21 cellular contexts compared by ENCODE assay signal in the genomic region with DNA sequence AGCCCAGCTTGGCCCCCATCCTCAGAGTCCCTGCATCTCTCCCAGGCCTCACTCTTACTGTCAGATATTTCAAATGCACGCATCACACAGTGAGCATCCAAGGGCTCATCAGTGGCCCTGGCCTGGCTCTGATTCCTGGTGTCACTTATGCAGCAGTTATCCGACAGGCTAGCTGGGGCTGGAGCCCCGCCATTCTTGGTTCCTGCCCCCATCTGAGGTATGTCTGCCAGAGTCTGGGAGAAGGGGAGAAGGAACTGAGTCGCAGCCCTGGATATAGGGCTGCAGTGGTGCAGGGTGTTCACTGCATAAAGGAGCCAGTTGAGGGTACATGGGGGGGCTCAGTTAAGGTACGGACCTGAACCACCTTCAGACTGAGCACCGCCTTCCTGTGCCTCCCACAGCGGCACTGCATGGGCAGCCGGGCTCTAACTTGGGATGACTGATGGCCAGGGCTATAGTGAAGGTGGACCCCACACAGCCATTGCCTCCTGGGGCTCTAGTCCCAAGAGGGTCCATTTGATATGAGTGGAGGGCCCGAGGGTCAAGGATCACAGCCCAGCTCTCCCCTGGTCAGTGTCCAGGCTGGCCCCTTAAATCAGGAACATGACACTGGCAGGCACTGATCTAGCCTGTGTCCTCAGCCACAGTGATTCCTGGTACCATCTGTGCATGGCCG.
"Had no signal": no experiment of that assay in that cellular context is flagged by ENCODE, and none has a peak within 500 bp of the region (broad histone marks: within the 10 kb centered on the region; RNA-seq: fewer than 3 reads in every experiment).

No MANE protein-coding gene starts in this region.

- H3K27ac Mint-ChIP-seq: endodermal cell; progenitor cell of endocrine pancreas; stimulated activated naive B cell treated with anti-CD40 and anti-IgM and Interleukin-4, amounts not matched to agents 10 μg/mL and 1 μg/mL and 100 μg/mL, for 72 hours; T-cell had no signal

- DNase-seq: activated CD4-positive, alpha-beta T cell treated with anti-CD3 and anti-CD28 coated beads for 1 hour; activated CD4-positive, alpha-beta T cell treated with anti-CD3 and anti-CD28 coated beads, Interleukin-2, amount 50 U/mL, for 1 hour; activated gamma-delta T cell treated with Interleukin-2 at 50 U/mL for 16 hours; activated T-cell treated with anti-CD3 and anti-CD28 coated beads, Interleukin-2, amount 50 U/mL, for 1 hour; endodermal cell; lower lobe of right lung; mesendoderm; stimulated activated CD4-positive, alpha-beta T cell treated with anti-CD3 and anti-CD28 coated beads, Interleukin-2, amount 100 ng/mL, for 48 hours; stimulated activated CD8-positive, alpha-beta memory T cell treated with anti-CD3 and anti-CD28 coated beads, Interleukin-4, amount 100 ng/mL, for 48 hours; stimulated activated naive B cell treated with anti-CD40 and anti-IgM and Interleukin-4, amounts not matched to agents 10 μg/mL and 1 μg/mL and 100 μg/mL, for 72 hours; T-cell; transverse colon had no signal

- H3K27me3 ChIP-seq: adrenal gland, gastroesophageal sphincter, vagina had no signal

- H3K9me3 Mint-ChIP-seq: activated naive CD4-positive, alpha-beta T cell treated with anti-CD3 and anti-CD28 coated beads, Interleukin-2, amount 50 U/mL, for 24 hours; endodermal cell; stimulated activated naive B cell treated with anti-CD40 and anti-IgM and Interleukin-4, amounts not matched to agents 10 μg/mL and 1 μg/mL and 100 μg/mL, for 72 hours; T-cell had no signal

- ATAC-seq: gastroesophageal sphincter; heart left ventricle; left colon; lower lobe of right lung; mucosa of descending colon; stimulated activated naive B cell treated with anti-CD40 and anti-IgM and Interleukin-4, amounts not matched to agents 10 μg/mL and 1 μg/mL and 100 μg/mL, for 72 hours; T-cell had no signal

- H3K4me3 ChIP-seq: gastroesophageal sphincter, mucosa of descending colon had no signal

- H3K9me3 ChIP-seq: adrenal gland, gastroesophageal sphincter, heart left ventricle, lower lobe of right lung, mucosa of descending colon, transverse colon, vagina had no signal

- H3K4me3 Mint-ChIP-seq: endodermal cell had no signal

- H3K27ac ChIP-seq: epithelial cell of prostate, gastroesophageal sphincter, transverse colon, vagina had no signal

- H3K36me3 Mint-ChIP-seq: activated naive CD4-positive, alpha-beta T cell treated with anti-CD3 and anti-CD28 coated beads, Interleukin-2, amount 50 U/mL, for 24 hours; T-cell had no signal

- H3K36me3 ChIP-seq: adrenal gland, lower lobe of right lung, transverse colon, vagina had no signal
